Comparison of ENCODE assay signal across 2 cellular contexts in genomic region chr1:19495816-19496528, GRCh38.
TF ChIP-seq lines count a peak whose summit lies in the region.

No MANE protein-coding gene starts in this region.

TF ChIP-seq in SK-N-SH treated with all-trans-retinoic acid at 6 μM for 48 hours, 23 proteins besides CTCF, POLR2A, EP300 and RAD21 (continued from another document):
- TF ChIP-seq CSRNP3 (CRISPR knock-in tag; IDR thresholded peaks at IDR 0.05), result no peak
- no peak for TF ChIP-seq ZFP3 (CRISPR knock-in tag; IDR thresholded peaks at IDR 0.05)
- no peak for TF ChIP-seq TOX (CRISPR knock-in tag; IDR thresholded peaks at IDR 0.05; ENCODE audit: borderline replicate concordance)
- no peak for TF ChIP-seq BACH2 (CRISPR knock-in tag; IDR thresholded peaks at IDR 0.05; ENCODE audit: borderline replicate concordance)
- no peak for TF ChIP-seq TCF4 (CRISPR knock-in tag; IDR thresholded peaks at IDR 0.05; ENCODE audit: borderline replicate concordance)
- TF ChIP-seq ESRRG (CRISPR knock-in tag; IDR thresholded peaks at IDR 0.05), result no peak
- no peak for TF ChIP-seq ZFP30 (CRISPR knock-in tag; IDR thresholded peaks at IDR 0.05)

TF ChIP-seq in SK-N-SH, 30 proteins besides CTCF, POLR2A, EP300 and RAD21 (continued from another document):
- TF ChIP-seq IRF3 (IDR thresholded peaks at IDR 0.05; ENCODE audit: low read depth, low read length), result no peak
- TF ChIP-seq YY1 (IDR thresholded peaks at IDR 0.05; ENCODE audit: low read depth), result no peak
- TF ChIP-seq MXI1 (IDR thresholded peaks at IDR 0.05; ENCODE audit: low read depth, low read length), result no peak
